In genomic region chr1:165025805-165026204, GRCh38 we compare ENCODE assay signal across 23 cellular contexts.
"Had no signal": no experiment of that assay in that cellular context is flagged by ENCODE, and none has a peak within 500 bp of the region (broad histone marks: within the 10 kb centered on the region; RNA-seq: fewer than 3 reads in every experiment).

No MANE protein-coding gene starts in this region.

- H3K4me3 ChIP-seq: colonic mucosa, coronary artery, dorsolateral prefrontal cortex, esophagus muscularis mucosa, esophagus squamous epithelium, gastrocnemius medialis, gastroesophageal sphincter, heart left ventricle, heart right ventricle had no signal

- H3K36me3 ChIP-seq: colonic mucosa, esophagus muscularis mucosa, esophagus squamous epithelium, gastrocnemius medialis, gastroesophageal sphincter, heart left ventricle, heart right ventricle had no signal

- DNase-seq: colonic mucosa; cortex of kidney; dermis blood vessel endothelial cell; dorsolateral prefrontal cortex; effector CD4-positive, alpha-beta T cell; effector CD8-positive, alpha-beta T cell; effector memory CD4-positive, alpha-beta T cell; effector memory CD8-positive, alpha-beta T cell; endodermal cell; erythroblast; esophagus squamous epithelium; foreskin fibroblast; foreskin keratinocyte; foreskin melanocyte; gastrocnemius medialis; glutamatergic neuron; head of caudate nucleus; heart left ventricle; heart right ventricle had no signal

- H3K27me3 ChIP-seq: colonic mucosa, esophagus muscularis mucosa, esophagus squamous epithelium, foreskin keratinocyte, gastrocnemius medialis, gastroesophageal sphincter, heart left ventricle, heart right ventricle had no signal

- H3K9me3 ChIP-seq: colonic mucosa, gastrocnemius medialis had no signal

- H3K27ac ChIP-seq: colonic mucosa, coronary artery, dorsolateral prefrontal cortex, epithelial cell of prostate, esophagus muscularis mucosa, esophagus squamous epithelium, foreskin keratinocyte, gastrocnemius medialis, gastroesophageal sphincter, heart left ventricle, heart right ventricle had no signal
